1 cellular context compared by ENCODE assay signal in the genomic region with DNA sequence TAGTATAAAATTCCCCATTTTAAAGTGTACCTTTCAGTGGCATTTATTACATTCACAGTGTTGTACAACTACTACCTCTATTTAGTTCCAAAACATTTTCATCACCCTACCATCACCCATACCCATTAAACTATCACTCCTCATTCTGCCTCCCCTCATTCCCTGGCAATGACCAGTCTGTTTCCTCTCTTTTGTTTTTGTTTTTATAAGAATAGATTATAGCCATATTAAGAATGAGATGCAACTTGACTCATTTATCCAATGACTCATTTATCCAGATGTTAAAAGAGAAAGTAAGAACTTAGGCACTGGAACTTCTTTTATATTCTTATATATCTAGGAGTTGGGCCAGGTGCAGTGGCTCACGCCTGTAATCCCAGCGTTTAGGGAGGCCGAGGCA.
TF ChIP-seq lines count a peak whose summit lies in the region.

No MANE protein-coding gene starts in this region.

TF ChIP-seq in HEK293, 187 proteins besides CTCF, POLR2A, EP300 and RAD21 (continued from another document):
- TF ChIP-seq ZNF398 (tag by site-specific recombination; IDR thresholded peaks at IDR 0.05) (0 out of 2 replicates have a peak, but pooled peaks have one; percentile 14), ZNF777 (tag by site-specific recombination; IDR thresholded peaks at IDR 0.05; ENCODE audit: borderline replicate concordance) (no peak), ZFP41 (tag by site-specific recombination; IDR thresholded peaks at IDR 0.05; ENCODE audit: borderline replicate concordance) (no peak), ZNF18 (tag by site-specific recombination; IDR thresholded peaks at IDR 0.05) (no peak)
